Comparison of ENCODE assay signal across 1 cellular context in the genomic region with DNA sequence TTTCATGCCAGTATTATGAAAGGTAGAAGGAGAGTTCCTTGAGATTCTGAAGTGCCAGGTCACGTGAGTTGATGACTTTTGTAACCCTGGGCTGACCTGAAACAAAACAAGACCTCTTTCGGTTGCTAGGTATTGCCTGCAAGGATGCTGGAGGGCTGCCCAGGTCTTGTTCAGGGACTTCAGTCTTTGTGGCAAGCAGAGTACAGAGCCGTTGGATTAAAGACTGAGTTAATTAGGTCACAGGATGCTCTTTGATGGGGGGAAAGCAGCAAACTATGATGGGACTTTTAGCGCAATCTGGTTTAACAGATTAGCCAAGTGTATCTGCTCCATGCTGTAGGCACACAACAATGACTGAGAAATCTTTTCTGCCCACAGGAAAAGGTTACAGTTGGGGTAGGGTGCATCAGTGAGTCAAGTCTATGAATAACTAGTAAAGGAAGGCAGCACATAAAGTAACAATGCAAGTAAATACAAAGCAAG.
TF ChIP-seq lines count a peak whose summit lies in the region.

No MANE protein-coding gene starts in this region.

TF ChIP-seq in A549, 52 proteins besides CTCF, POLR2A, EP300 and RAD21 (continued from another document):
- TF ChIP-seq REST (IDR thresholded peaks at IDR 0.05) (no peak), MAX (IDR thresholded peaks at IDR 0.05) (no peak), CHD4 (IDR thresholded peaks at IDR 0.05; ENCODE audit: borderline replicate concordance) (no peak), HOXA7 (CRISPR knock-in tag; IDR thresholded peaks at IDR 0.05) (no peak), KDM5A (IDR thresholded peaks at IDR 0.05) (no peak), MAZ (IDR thresholded peaks at IDR 0.05; ENCODE audit: borderline replicate concordance, low read depth, low read length) (no peak)
- TF ChIP-seq, protein P1, sequence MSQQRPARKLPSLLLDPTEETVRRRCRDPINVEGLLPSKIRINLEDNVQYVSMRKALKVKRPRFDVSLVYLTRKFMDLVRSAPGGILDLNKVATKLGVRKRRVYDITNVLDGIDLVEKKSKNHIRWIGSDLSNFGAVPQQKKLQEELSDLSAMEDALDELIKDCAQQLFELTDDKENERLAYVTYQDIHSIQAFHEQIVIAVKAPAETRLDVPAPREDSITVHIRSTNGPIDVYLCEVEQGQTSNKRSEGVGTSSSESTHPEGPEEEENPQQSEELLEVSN (IDR thresholded peaks at IDR 0.05; ENCODE audit: borderline replicate concordance, low read depth) = no peak
